In genomic region chr10:72088879-72089585, GRCh38 we compare ENCODE assay signal across 9 cellular contexts. TPM values are rescaled to one million over a fixed set of nuclear protein-coding genes. Genes with fewer than 3 reads are reported as not detected.
DNase-seq lines count a peak whose midpoint lies in the region; ATAC-seq and TF ChIP-seq lines count a peak whose summit lies in the region.
"Had no signal": no experiment of that assay in that cellular context is flagged by ENCODE, and none has a peak within 500 bp of the region (broad histone marks: within the 10 kb centered on the region; RNA-seq: fewer than 3 reads in every experiment).

No MANE protein-coding gene starts in this region.

- DNase-seq in SK-N-DZ (ENCODE audit: low spot score) (peak; percentile 36), cerebellum (ENCODE audit: low spot score) (peak; percentile 43), naive B cell (peak; percentile 59), uterus (no peak)

- no peaks in the 10 kb centered on the region for H3K9me3 ChIP-seq in HUES48 (ENCODE audit: control insufficient read depth, insufficient read depth, low read length)
- H3K9me3 ChIP-seq in uterus, result no peaks in the 10 kb centered on the region
- H3K9me3 ChIP-seq: tibial nerve had no signal

- no peak overlapping the region for H3K27ac ChIP-seq in HUES48 (ENCODE audit: low read depth, low read length)
- no peak overlapping the region for H3K27ac ChIP-seq in uterus

- peak overlapping the region; percentile 97 to 100 (median 98) for H3K4me3 Mint-ChIP-seq in naive B cell

- H3K27me3 ChIP-seq in HUES48 (ENCODE audit: control insufficient read depth, insufficient read depth, low read length) (peaks cover 59% of the 10 kb centered on the region), uterus (peaks cover 0 to 8% of the 10 kb centered on the region in 2 donors)

- H3K9me3 Mint-ChIP-seq in naive B cell, result no peaks in the 10 kb centered on the region

- ATAC-seq in naive B cell (ENCODE audit: low read depth in 2 of 2), result peak; percentile 17 to 22
- no peak for ATAC-seq in GM21786 (IDR thresholded peaks at IDR 0.05; ENCODE audit: unreplicated experiment)
- ATAC-seq in HG02981 (IDR thresholded peaks at IDR 0.05; ENCODE audit: unreplicated experiment), result no peak
- no peak for ATAC-seq in HG03045 (IDR thresholded peaks at IDR 0.05; ENCODE audit: unreplicated experiment)

- H3K36me3 Mint-ChIP-seq in naive B cell, result peaks cover 0 to 7% of the 10 kb centered on the region in 2 donors

- H3K36me3 ChIP-seq in HUES48 (ENCODE audit: control insufficient read depth, insufficient read depth, low read length) (no peaks in the 10 kb centered on the region), uterus (no peaks in the 10 kb centered on the region)

- no peak overlapping the region for H3K9ac ChIP-seq in HUES48 (ENCODE audit: low read depth, low read length)

- peaks cover 34 to 44% (median 44%) of the 10 kb centered on the region in 3 donors for H3K4me1 Mint-ChIP-seq in naive B cell

- TF ChIP-seq POLR2A in uterus (IDR thresholded peaks at IDR 0.05), result no peak

- H3K27ac Mint-ChIP-seq in naive B cell, result peak overlapping the region; percentile 94 to 100 (median 99)

- peak overlapping the region; percentile 56 for H3K4me3 ChIP-seq in HUES48 (ENCODE audit: low read depth, low read length)
- no peak overlapping the region for H3K4me3 ChIP-seq in uterus

- no peak for TF ChIP-seq CTCF in uterus (IDR thresholded peaks at IDR 0.05)

- intact Hi-C loops in uterus (cut with DNase I; ENCODE audit: low total_unique reads), result no loop called here

- H3K4me1 ChIP-seq in HUES48 (ENCODE audit: control insufficient read depth, insufficient read depth, low read length) (peaks cover 19% of the 10 kb centered on the region), uterus (peaks cover 0 to 15% of the 10 kb centered on the region in 2 donors)

- no peaks in the 10 kb centered on the region for H3K27me3 Mint-ChIP-seq in naive B cell

RNA-seq across cellular contexts. Expression of gene SPOCK2, which starts 0.7 kb away (rescaled TPM):
- 0.44 and 0.53 TPM in 2 replicates for polyA plus RNA-seq in SK-N-DZ (2014; cell fraction: cytosol; rRNA removed)
- polyA plus RNA-seq in SK-N-DZ (2014; cell fraction: nucleus; rRNA removed), result 0.38 TPM in 1 of 2 replicates, not detected in the other
- total RNA-seq in cerebellum (118 TPM), uterus (10 to 100 TPM in 1 of 4 donors, 1 to 10 TPM in 3; 1.8 to 18.7 (median 4.5) TPM)
- 10 to 100 TPM; 27.8 to 59.5 (median 46.3) TPM for polyA plus RNA-seq in naive B cell (ENCODE audit: low read depth in 6 of 6)

Comparison
In these comparisons a context has a peak if more than half of its experiments do, and no peak if none do; other contexts are left out.
1. DNase-seq: peak in SK-N-DZ (single experiment), cerebellum (single experiment) and naive B cell (single experiment); none in uterus (0 of 2).
2. ATAC-seq: peak in naive B cell (2 of 2); none in GM21786 (single experiment), HG02981 (single experiment) and HG03045 (single experiment).